In the genomic region with DNA sequence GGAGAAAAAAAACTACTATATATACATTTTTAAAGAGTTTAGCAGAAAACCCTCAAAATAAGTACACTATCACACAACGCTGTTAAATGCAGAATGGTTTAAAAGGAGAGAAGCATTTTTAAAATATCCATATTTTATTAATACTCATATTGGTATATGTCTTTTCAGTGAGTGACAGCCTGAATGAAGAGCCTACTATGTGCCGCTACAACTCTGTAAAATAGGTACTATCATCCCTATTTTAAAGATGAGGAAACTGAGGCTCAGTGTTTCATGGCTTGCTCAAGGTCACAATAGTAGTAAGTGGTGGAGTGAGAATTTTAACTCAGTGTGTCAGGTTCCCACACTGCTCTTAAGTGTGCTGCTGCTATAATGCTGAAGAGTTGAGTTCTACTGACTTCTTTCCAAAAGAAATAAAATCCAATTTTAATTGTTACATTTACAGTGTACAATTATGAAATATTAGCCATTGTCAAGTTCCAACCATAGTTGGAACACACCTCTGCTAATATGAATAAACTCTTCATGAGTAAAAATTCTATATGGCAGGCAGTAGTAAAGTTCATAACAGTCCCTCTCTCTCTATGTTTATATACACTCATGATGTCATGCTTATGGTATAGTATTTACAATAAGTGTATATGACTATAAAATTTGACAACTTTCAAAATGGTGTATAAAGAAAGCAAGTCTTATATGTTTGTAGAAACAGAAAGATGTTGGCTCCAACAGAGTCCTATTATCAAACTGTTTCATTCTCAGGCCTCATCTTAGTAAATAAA, we compare ENCODE assay signal across 17 cellular contexts. TPM values are rescaled to one million over a fixed set of nuclear protein-coding genes. Genes with fewer than 3 reads are reported as not detected.
A peak's percentile ranks its signal among the peaks of the same experiment; 100 is the strongest.
DNase-seq lines count a peak whose midpoint lies in the region; ATAC-seq and TF ChIP-seq lines count a peak whose summit lies in the region.
"Had no signal": no experiment of that assay in that cellular context is flagged by ENCODE, and none has a peak within 500 bp of the region (broad histone marks: within the 10 kb centered on the region; RNA-seq: fewer than 3 reads in every experiment).

No MANE protein-coding gene starts in this region.

- no peaks in the 10 kb centered on the region for H3K9me2 ChIP-seq in hepatocyte (replicated peaks; ENCODE audit: insufficient read depth)

- ATAC-seq in activated naive CD8-positive, alpha-beta T cell treated with anti-CD3 and anti-CD28 coated beads, Interleukin-2, amount 50 U/mL, for 24 hours: no peak
- ATAC-seq in upper lobe of right lung: no peak
- no peak for ATAC-seq in HG02798 (IDR thresholded peaks at IDR 0.05; ENCODE audit: poor library complexity, unreplicated experiment)
- ATAC-seq: A549, PC-3 had no signal

- no peaks in the 10 kb centered on the region for H3K27me3 ChIP-seq in esophagus muscularis mucosa
- H3K27me3 ChIP-seq in upper lobe of right lung: no peaks in the 10 kb centered on the region
- no peaks in the 10 kb centered on the region for H3K27me3 ChIP-seq in hepatocyte

- no peaks in the 10 kb centered on the region for H3K36me3 Mint-ChIP-seq in activated CD4-positive, alpha-beta T cell treated with anti-CD3 and anti-CD28 coated beads, Interleukin-2, amount 10 ng/mL, durations not matched to agents 7 days and 5 days (ENCODE audit: low read depth)
- no peaks in the 10 kb centered on the region for H3K36me3 Mint-ChIP-seq in activated naive CD8-positive, alpha-beta T cell
- no peaks in the 10 kb centered on the region for H3K36me3 Mint-ChIP-seq in activated naive CD8-positive, alpha-beta T cell treated with anti-CD3 and anti-CD28 coated beads, Interleukin-2, amount 50 U/mL, for 24 hours (ENCODE audit: low read depth)

- TF ChIP-seq POLR2A in esophagus muscularis mucosa (IDR thresholded peaks at IDR 0.05; ENCODE audit: low read depth): no peak

- peaks cover 43% of the 10 kb centered on the region for H3K4me1 Mint-ChIP-seq in activated CD4-positive, alpha-beta T cell treated with anti-CD3 and anti-CD28 coated beads, Interleukin-2, amount 10 ng/mL, durations not matched to agents 7 days and 5 days
- peaks cover 47% of the 10 kb centered on the region for H3K4me1 Mint-ChIP-seq in activated naive CD8-positive, alpha-beta T cell (ENCODE audit: low read depth)
- peaks cover 37% of the 10 kb centered on the region for H3K4me1 Mint-ChIP-seq in activated naive CD8-positive, alpha-beta T cell treated with anti-CD3 and anti-CD28 coated beads, Interleukin-2, amount 50 U/mL, for 24 hours

- no peaks in the 10 kb centered on the region for H3K79me2 ChIP-seq in hepatocyte

- DNase-seq in activated CD4-positive, alpha-beta T cell treated with anti-CD3 and anti-CD28 coated beads, Interleukin-2, amount 10 ng/mL, durations not matched to agents 7 days and 5 days: no peak
- DNase-seq in activated CD4-positive, alpha-beta T cell treated with anti-CD3 and anti-CD28 coated beads, Interleukin-2, amount 50 U/mL, for 48 hours: no peak
- no peak for DNase-seq in activated naive CD8-positive, alpha-beta T cell treated with anti-CD3 and anti-CD28 coated beads, Interleukin-2, amount 50 U/mL, for 24 hours
- DNase-seq in esophagus muscularis mucosa (ENCODE audit: extremely low spot score): no peak
- no peak for DNase-seq in upper lobe of right lung
- no peak for DNase-seq in hepatocyte (ENCODE audit: low spot score)
- DNase-seq: Calu3, DMS79, H9, NCI-H187 treated with DMSO at 0.1 percent for 48 hours, NCI-H446, NCI-H748 treated with DMSO at 0.1 percent for 48 hours, PC-3 had no signal

- H3K36me3 ChIP-seq in esophagus muscularis mucosa: no peaks in the 10 kb centered on the region
- no peaks in the 10 kb centered on the region for H3K36me3 ChIP-seq in upper lobe of right lung
- no peaks in the 10 kb centered on the region for H3K36me3 ChIP-seq in hepatocyte (replicated peaks; ENCODE audit: insufficient read depth, low read depth)

- POLR2A ChIA-PET in activated CD4-positive, alpha-beta T cell treated with anti-CD3 and anti-CD28 coated beads, Interleukin-2, amount 10 ng/mL, durations not matched to agents 7 days and 5 days (lab: Charles Lee): no interaction called here

- H4K20me1 ChIP-seq in hepatocyte (ENCODE audit: insufficient read depth, poor library complexity, severe bottlenecking): no peaks in the 10 kb centered on the region

- TF ChIP-seq CTCF in esophagus muscularis mucosa (IDR thresholded peaks at IDR 0.05): no peak
- TF ChIP-seq CTCF in upper lobe of right lung (IDR thresholded peaks at IDR 0.05): no peak
- TF ChIP-seq CTCF in hepatocyte (IDR thresholded peaks at IDR 0.05; ENCODE audit: poor library complexity): no peak

- H3K9me3 ChIP-seq in esophagus muscularis mucosa (no peaks in the 10 kb centered on the region), upper lobe of right lung (no peaks in the 10 kb centered on the region), hepatocyte (ENCODE audit: low read depth) (no peaks in the 10 kb centered on the region)
- H3K9me3 ChIP-seq: A549 had no signal

- H2AFZ ChIP-seq in hepatocyte: no peak overlapping the region

- no peaks in the 10 kb centered on the region for H3K9me3 Mint-ChIP-seq in activated CD4-positive, alpha-beta T cell treated with anti-CD3 and anti-CD28 coated beads, Interleukin-2, amount 10 ng/mL, durations not matched to agents 7 days and 5 days
- no peaks in the 10 kb centered on the region for H3K9me3 Mint-ChIP-seq in activated naive CD8-positive, alpha-beta T cell (ENCODE audit: low read depth)
- no peaks in the 10 kb centered on the region for H3K9me3 Mint-ChIP-seq in activated naive CD8-positive, alpha-beta T cell treated with anti-CD3 and anti-CD28 coated beads, Interleukin-2, amount 50 U/mL, for 24 hours
- H3K9me3 Mint-ChIP-seq: H9 had no signal

- CTCF ChIA-PET in activated CD4-positive, alpha-beta T cell treated with anti-CD3 and anti-CD28 coated beads, Interleukin-2, amount 10 ng/mL, durations not matched to agents 7 days and 5 days (lab: Charles Lee): interaction anchor here (1.1 to 1.3 kb wide), 2 partner anchors 12 to 23 kb away, joined by 4 read pairs; no protein-coding TSS in a partner anchor

- H3K4me2 ChIP-seq in hepatocyte: no peak overlapping the region
- H3K4me2 ChIP-seq: A549 had no signal

- H3K4me3 ChIP-seq in esophagus muscularis mucosa (no peak overlapping the region), upper lobe of right lung (no peak overlapping the region), hepatocyte (no peak overlapping the region)
- H3K4me3 ChIP-seq: A549 had no signal

- WGBS in esophagus muscularis mucosa: 97% methylated on average over 2 of the region's 2 CpGs
- 96% methylated on average over 2 of the region's 2 CpGs for WGBS in hepatocyte (ENCODE audit: low lambda C conversion rate, missing lambda C conversion rate)

- intact Hi-C loops in esophagus muscularis mucosa (cut with DNase I) (no loop called here), upper lobe of right lung (cut with DNase I) (no loop called here)

- peak overlapping the region; percentile 70 for H3K4me3 Mint-ChIP-seq in activated CD4-positive, alpha-beta T cell treated with anti-CD3 and anti-CD28 coated beads, Interleukin-2, amount 10 ng/mL, durations not matched to agents 7 days and 5 days
- peak overlapping the region; percentile 79 for H3K4me3 Mint-ChIP-seq in activated naive CD8-positive, alpha-beta T cell
- no peak overlapping the region for H3K4me3 Mint-ChIP-seq in activated naive CD8-positive, alpha-beta T cell treated with anti-CD3 and anti-CD28 coated beads, Interleukin-2, amount 50 U/mL, for 24 hours
- H3K4me3 Mint-ChIP-seq: H9 had no signal

- H3K4me1 ChIP-seq in esophagus muscularis mucosa (peaks cover 7 to 60% (median 46%) of the 10 kb centered on the region in 4 donors), upper lobe of right lung (no peaks in the 10 kb centered on the region), hepatocyte (ENCODE audit: insufficient read depth) (no peaks in the 10 kb centered on the region)

- no peak for TF ChIP-seq EP300 in esophagus muscularis mucosa (IDR thresholded peaks at IDR 0.05)

- peak overlapping the region; percentile 84 for H3K27ac Mint-ChIP-seq in activated CD4-positive, alpha-beta T cell treated with anti-CD3 and anti-CD28 coated beads, Interleukin-2, amount 10 ng/mL, durations not matched to agents 7 days and 5 days
- no peak overlapping the region for H3K27ac Mint-ChIP-seq in activated naive CD8-positive, alpha-beta T cell
- H3K27ac Mint-ChIP-seq in activated naive CD8-positive, alpha-beta T cell treated with anti-CD3 and anti-CD28 coated beads, Interleukin-2, amount 50 U/mL, for 24 hours: no peak overlapping the region
- H3K27ac Mint-ChIP-seq: H9 had no signal

- peak overlapping the region in 3 of 4 donors; percentile 88 to 96 (median 94) for H3K27ac ChIP-seq in esophagus muscularis mucosa (replicated peaks in 1 of 4)
- H3K27ac ChIP-seq in upper lobe of right lung: peak overlapping the region; percentile 7
- H3K27ac ChIP-seq in hepatocyte: no peak overlapping the region
- H3K27ac ChIP-seq: A549, C4-2B had no signal

- peaks cover 7% of the 10 kb centered on the region for H3K27me3 Mint-ChIP-seq in activated CD4-positive, alpha-beta T cell treated with anti-CD3 and anti-CD28 coated beads, Interleukin-2, amount 10 ng/mL, durations not matched to agents 7 days and 5 days
- H3K27me3 Mint-ChIP-seq in activated naive CD8-positive, alpha-beta T cell: no peaks in the 10 kb centered on the region
- H3K27me3 Mint-ChIP-seq in activated naive CD8-positive, alpha-beta T cell treated with anti-CD3 and anti-CD28 coated beads, Interleukin-2, amount 50 U/mL, for 24 hours: peaks cover 9% of the 10 kb centered on the region

RNA-seq across cellular contexts. Expression of a gene that starts 3.1 kb away (rescaled TPM):
- total RNA-seq in activated CD4-positive, alpha-beta T cell treated with anti-CD3 and anti-CD28 coated beads, Interleukin-2, amount 10 ng/mL, durations not matched to agents 7 days and 5 days: 1 to 10 TPM; 7.4 to 8.3 TPM
- total RNA-seq in esophagus muscularis mucosa (10 to 100 TPM in 1 of 4 donors, 1 to 10 TPM in 3; 7.6 to 11.2 (median 9.0) TPM), upper lobe of right lung (15.4 TPM), hepatocyte (7.4 and 14.1 TPM in 2 replicates)
- polyA plus RNA-seq in hepatocyte: 4.8 and 5.6 TPM in 2 replicates
